In the genomic region with DNA sequence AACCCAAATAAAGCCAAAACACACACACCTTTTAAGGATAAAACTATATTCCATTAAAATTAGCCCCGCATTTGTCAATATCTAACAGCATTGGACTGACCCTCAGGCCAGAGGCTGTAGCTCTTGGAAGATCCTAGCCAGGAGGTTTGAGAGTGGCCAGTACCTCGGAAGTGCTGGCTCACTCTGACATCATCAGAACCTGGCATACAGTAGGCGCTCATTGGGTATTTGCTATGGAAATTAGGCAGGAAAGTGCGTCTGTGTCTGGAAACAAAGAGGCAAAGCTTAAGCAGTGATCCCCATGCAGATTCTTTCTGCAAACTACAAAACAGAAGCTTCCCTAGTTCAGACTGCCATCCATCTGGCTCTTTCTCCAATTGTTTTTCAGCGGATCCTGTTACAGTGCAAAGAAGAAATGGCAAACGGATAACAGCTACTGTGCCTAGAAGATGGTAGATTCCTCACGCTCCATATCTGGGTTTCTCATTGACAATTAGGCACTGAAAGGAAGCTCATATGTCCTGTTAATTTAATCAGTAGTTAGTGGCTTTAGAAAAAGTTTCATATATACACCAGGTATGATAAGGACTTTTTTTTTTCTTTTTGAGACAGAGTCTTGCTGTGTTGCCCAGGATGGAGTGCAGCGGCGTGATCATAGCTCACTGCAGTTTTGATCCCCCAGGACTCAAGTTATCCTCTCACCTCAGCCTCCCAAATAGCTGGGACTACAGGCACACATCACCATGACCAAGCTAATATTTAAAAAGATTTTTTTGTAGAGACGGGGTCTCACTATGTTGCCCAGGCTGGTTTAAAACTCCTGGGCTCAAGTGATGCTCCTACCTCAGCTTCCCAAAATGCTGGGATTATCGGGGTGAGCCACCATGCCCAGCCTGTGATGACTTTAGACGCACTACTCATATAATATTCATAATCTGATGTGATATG, we compare ENCODE assay signal across 1 cellular context.
A peak's percentile ranks its signal among the peaks of the same experiment; 100 is the strongest.
TF ChIP-seq lines count a peak whose summit lies in the region.

No MANE protein-coding gene starts in this region.

TF ChIP-seq in K562, 482 proteins besides CTCF, POLR2A, EP300 and RAD21 (continued from another document and continues in another):
- TF ChIP-seq FOXK2 (conservative IDR thresholded peaks at IDR 0.05 in 1 of 2, IDR thresholded peaks at IDR 0.05 in 1 of 2; ENCODE audit: low read depth in 2 of 2) (no peak), FUS (optimal IDR thresholded peaks at IDR 0.05; ENCODE audit: low read depth, low read length) (no peak), ZNF41 (CRISPR knock-in tag; conservative IDR thresholded peaks at IDR 0.05) (no peak), SETDB1 (IDR thresholded peaks at IDR 0.05; ENCODE audit: low read length) (no peak), RFX5 (IDR thresholded peaks at IDR 0.05; ENCODE audit: low read depth, low read length) (no peak), THRB (CRISPR knock-in tag; conservative IDR thresholded peaks at IDR 0.05) (no peak), SMAD4 (CRISPR knock-in tag; conservative IDR thresholded peaks at IDR 0.05) (no peak), MAFF (IDR thresholded peaks at IDR 0.05; ENCODE audit: low read length) (peak; percentile 70), ARNT (IDR thresholded peaks at IDR 0.05) (peak in 1 of 2 experiments; percentile 46; a peak in 1 of 4 replicates), BRF2 (IDR thresholded peaks at IDR 0.05; ENCODE audit: borderline replicate concordance, insufficient read depth, insufficient read length) (no peak), MYBL2 (IDR thresholded peaks at IDR 0.05; ENCODE audit: low read depth) (no peak), MYBL2 (CRISPR knock-in tag; IDR thresholded peaks at IDR 0.05; ENCODE audit: borderline replicate concordance) (no peak), CCNT2 (IDR thresholded peaks at IDR 0.05; ENCODE audit: borderline replicate concordance, extremely low read depth, insufficient read length, low read depth, low read length) (no peak), CEBPB (tag; IDR thresholded peaks at IDR 0.05) (no peak), POLR2G (IDR thresholded peaks at IDR 0.05; ENCODE audit: low read depth, low read length) (no peak), ZNF263 (CRISPR knock-in tag; IDR thresholded peaks at IDR 0.05; ENCODE audit: borderline replicate concordance) (no peak), HMG20A (CRISPR knock-in tag; conservative IDR thresholded peaks at IDR 0.05) (no peak), HLTF (IDR thresholded peaks at IDR 0.05) (no peak), RNF219 (CRISPR knock-in tag; IDR thresholded peaks at IDR 0.05) (no peak), CXXC5 (CRISPR knock-in tag; IDR thresholded peaks at IDR 0.05) (no peak), ZC3H11A (IDR thresholded peaks at IDR 0.05; ENCODE audit: low read depth, low read length) (no peak), MED1 (CRISPR knock-in tag; IDR thresholded peaks at IDR 0.05; ENCODE audit: borderline replicate concordance) (no peak), MXI1 (IDR thresholded peaks at IDR 0.05; ENCODE audit: low read depth, low read length) (no peak), ZBED1 (IDR thresholded peaks at IDR 0.05) (no peak), ZNF668 (CRISPR knock-in tag; IDR thresholded peaks at IDR 0.05) (no peak), MTF1 (CRISPR knock-in tag; IDR thresholded peaks at IDR 0.05; ENCODE audit: borderline replicate concordance) (no peak), CTCFL (IDR thresholded peaks at IDR 0.05; ENCODE audit: borderline replicate concordance, insufficient read depth, low read depth, low read length, poor library complexity, severe bottlenecking) (no peak), ZNF24 (IDR thresholded peaks at IDR 0.05) (no peak)
- TF ChIP-seq, protein P1, sequence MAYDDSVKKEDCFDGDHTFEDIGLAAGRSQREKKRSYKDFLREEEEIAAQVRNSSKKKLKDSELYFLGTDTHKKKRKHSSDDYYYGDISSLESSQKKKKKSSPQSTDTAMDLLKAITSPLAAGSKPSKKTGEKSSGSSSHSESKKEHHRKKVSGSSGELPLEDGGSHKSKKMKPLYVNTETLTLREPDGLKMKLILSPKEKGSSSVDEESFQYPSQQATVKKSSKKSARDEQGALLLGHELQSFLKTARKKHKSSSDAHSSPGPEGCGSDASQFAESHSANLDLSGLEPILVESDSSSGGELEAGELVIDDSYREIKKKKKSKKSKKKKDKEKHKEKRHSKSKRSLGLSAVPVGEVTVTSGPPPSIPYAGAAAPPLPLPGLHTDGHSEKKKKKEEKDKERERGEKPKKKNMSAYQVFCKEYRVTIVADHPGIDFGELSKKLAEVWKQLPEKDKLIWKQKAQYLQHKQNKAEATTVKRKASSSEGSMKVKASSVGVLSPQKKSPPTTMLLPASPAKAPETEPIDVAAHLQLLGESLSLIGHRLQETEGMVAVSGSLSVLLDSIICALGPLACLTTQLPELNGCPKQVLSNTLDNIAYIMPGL (CRISPR knock-in tag; IDR thresholded peaks at IDR 0.05), result no peak
- TF ChIP-seq, protein P2, sequence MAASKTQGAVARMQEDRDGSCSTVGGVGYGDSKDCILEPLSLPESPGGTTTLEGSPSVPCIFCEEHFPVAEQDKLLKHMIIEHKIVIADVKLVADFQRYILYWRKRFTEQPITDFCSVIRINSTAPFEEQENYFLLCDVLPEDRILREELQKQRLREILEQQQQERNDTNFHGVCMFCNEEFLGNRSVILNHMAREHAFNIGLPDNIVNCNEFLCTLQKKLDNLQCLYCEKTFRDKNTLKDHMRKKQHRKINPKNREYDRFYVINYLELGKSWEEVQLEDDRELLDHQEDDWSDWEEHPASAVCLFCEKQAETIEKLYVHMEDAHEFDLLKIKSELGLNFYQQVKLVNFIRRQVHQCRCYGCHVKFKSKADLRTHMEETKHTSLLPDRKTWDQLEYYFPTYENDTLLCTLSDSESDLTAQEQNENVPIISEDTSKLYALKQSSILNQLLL (CRISPR knock-in tag; IDR thresholded peaks at IDR 0.05; ENCODE audit: borderline replicate concordance), result no peak
- TF ChIP-seq, protein P3, sequence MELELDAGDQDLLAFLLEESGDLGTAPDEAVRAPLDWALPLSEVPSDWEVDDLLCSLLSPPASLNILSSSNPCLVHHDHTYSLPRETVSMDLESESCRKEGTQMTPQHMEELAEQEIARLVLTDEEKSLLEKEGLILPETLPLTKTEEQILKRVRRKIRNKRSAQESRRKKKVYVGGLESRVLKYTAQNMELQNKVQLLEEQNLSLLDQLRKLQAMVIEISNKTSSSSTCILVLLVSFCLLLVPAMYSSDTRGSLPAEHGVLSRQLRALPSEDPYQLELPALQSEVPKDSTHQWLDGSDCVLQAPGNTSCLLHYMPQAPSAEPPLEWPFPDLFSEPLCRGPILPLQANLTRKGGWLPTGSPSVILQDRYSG (tag; conservative IDR thresholded peaks at IDR 0.05; ENCODE audit: low read depth), result no peak
- TF ChIP-seq, protein P4, sequence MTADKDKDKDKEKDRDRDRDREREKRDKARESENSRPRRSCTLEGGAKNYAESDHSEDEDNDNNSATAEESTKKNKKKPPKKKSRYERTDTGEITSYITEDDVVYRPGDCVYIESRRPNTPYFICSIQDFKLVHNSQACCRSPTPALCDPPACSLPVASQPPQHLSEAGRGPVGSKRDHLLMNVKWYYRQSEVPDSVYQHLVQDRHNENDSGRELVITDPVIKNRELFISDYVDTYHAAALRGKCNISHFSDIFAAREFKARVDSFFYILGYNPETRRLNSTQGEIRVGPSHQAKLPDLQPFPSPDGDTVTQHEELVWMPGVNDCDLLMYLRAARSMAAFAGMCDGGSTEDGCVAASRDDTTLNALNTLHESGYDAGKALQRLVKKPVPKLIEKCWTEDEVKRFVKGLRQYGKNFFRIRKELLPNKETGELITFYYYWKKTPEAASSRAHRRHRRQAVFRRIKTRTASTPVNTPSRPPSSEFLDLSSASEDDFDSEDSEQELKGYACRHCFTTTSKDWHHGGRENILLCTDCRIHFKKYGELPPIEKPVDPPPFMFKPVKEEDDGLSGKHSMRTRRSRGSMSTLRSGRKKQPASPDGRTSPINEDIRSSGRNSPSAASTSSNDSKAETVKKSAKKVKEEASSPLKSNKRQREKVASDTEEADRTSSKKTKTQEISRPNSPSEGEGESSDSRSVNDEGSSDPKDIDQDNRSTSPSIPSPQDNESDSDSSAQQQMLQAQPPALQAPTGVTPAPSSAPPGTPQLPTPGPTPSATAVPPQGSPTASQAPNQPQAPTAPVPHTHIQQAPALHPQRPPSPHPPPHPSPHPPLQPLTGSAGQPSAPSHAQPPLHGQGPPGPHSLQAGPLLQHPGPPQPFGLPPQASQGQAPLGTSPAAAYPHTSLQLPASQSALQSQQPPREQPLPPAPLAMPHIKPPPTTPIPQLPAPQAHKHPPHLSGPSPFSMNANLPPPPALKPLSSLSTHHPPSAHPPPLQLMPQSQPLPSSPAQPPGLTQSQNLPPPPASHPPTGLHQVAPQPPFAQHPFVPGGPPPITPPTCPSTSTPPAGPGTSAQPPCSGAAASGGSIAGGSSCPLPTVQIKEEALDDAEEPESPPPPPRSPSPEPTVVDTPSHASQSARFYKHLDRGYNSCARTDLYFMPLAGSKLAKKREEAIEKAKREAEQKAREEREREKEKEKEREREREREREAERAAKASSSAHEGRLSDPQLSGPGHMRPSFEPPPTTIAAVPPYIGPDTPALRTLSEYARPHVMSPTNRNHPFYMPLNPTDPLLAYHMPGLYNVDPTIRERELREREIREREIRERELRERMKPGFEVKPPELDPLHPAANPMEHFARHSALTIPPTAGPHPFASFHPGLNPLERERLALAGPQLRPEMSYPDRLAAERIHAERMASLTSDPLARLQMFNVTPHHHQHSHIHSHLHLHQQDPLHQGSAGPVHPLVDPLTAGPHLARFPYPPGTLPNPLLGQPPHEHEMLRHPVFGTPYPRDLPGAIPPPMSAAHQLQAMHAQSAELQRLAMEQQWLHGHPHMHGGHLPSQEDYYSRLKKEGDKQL (CRISPR knock-in tag; IDR thresholded peaks at IDR 0.05; ENCODE audit: borderline replicate concordance), result no peak
- TF ChIP-seq, protein P5, sequence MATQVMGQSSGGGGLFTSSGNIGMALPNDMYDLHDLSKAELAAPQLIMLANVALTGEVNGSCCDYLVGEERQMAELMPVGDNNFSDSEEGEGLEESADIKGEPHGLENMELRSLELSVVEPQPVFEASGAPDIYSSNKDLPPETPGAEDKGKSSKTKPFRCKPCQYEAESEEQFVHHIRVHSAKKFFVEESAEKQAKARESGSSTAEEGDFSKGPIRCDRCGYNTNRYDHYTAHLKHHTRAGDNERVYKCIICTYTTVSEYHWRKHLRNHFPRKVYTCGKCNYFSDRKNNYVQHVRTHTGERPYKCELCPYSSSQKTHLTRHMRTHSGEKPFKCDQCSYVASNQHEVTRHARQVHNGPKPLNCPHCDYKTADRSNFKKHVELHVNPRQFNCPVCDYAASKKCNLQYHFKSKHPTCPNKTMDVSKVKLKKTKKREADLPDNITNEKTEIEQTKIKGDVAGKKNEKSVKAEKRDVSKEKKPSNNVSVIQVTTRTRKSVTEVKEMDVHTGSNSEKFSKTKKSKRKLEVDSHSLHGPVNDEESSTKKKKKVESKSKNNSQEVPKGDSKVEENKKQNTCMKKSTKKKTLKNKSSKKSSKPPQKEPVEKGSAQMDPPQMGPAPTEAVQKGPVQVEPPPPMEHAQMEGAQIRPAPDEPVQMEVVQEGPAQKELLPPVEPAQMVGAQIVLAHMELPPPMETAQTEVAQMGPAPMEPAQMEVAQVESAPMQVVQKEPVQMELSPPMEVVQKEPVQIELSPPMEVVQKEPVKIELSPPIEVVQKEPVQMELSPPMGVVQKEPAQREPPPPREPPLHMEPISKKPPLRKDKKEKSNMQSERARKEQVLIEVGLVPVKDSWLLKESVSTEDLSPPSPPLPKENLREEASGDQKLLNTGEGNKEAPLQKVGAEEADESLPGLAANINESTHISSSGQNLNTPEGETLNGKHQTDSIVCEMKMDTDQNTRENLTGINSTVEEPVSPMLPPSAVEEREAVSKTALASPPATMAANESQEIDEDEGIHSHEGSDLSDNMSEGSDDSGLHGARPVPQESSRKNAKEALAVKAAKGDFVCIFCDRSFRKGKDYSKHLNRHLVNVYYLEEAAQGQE (CRISPR knock-in tag; IDR thresholded peaks at IDR 0.05; ENCODE audit: low read depth), result no peak
